In genomic region chr3:107574650-107575049, GRCh38 we compare ENCODE assay signal across 8 cellular contexts. TPM values are rescaled to one million over a fixed set of nuclear protein-coding genes. Genes with fewer than 3 reads are reported as not detected.
A peak's percentile ranks its signal among the peaks of the same experiment; 100 is the strongest.
DNase-seq lines count a peak whose midpoint lies in the region; ATAC-seq and TF ChIP-seq lines count a peak whose summit lies in the region.

No MANE protein-coding gene starts in this region.

- TF ChIP-seq RAD21 in liver (IDR thresholded peaks at IDR 0.05), result peak; percentile 81 to 88

- H3K36me3 ChIP-seq in DND-41 (ENCODE audit: insufficient read depth, low read length), result no peaks in the 10 kb centered on the region
- no peaks in the 10 kb centered on the region for H3K36me3 ChIP-seq in mammary epithelial cell (ENCODE audit: insufficient read depth, low read length)
- no peaks in the 10 kb centered on the region for H3K36me3 ChIP-seq in liver (ENCODE audit: control insufficient read depth in 4 of 4, insufficient read depth in 3 of 4, low read depth in 1 of 4, low read length in 3 of 4)

- H3K79me2 ChIP-seq in DND-41 (ENCODE audit: insufficient read depth, low read length) (peaks cover 22% of the 10 kb centered on the region; the same call in 1 of the 2 replicates), mammary epithelial cell (ENCODE audit: insufficient read depth, low read length) (peaks cover 7% of the 10 kb centered on the region)

- H3K4me3 ChIP-seq in DND-41 (ENCODE audit: low read depth in 1 of 2, low read length in 2 of 2) (no peak overlapping the region), mammary epithelial cell (replicated peaks in 1 of 3; ENCODE audit: insufficient read depth in 1 of 3, low read depth in 2 of 3, low read length in 3 of 3) (no peak overlapping the region), liver (ENCODE audit: low read depth in 1 of 3, low read length in 3 of 3) (no peak overlapping the region)

- no peak overlapping the region for H3K27ac Mint-ChIP-seq in stimulated activated memory B cell treated with anti-CD40 and anti-IgM and Interleukin-4, amounts not matched to agents 10 μg/mL and 1 μg/mL and 100 μg/mL, for 72 hours

- in situ Hi-C loops in mammary epithelial cell (cut with MboI; ENCODE audit: low sequenced_read_pairs in 2 of 2), result no loop called here

- intact Hi-C loops in mammary epithelial cell (cut with micrococcal nuclease), result loop anchor here (5.0 to 10.0 kb wide), 2 partner anchors 90 to 163 kb away; no protein-coding TSS in a partner anchor
- intact Hi-C loops in posterior vena cava (cut with DNase I), result no loop called here

- no peak overlapping the region for H3K27ac ChIP-seq in DND-41 (ENCODE audit: low read length)
- H3K27ac ChIP-seq in mammary epithelial cell (ENCODE audit: insufficient read depth, low read depth, low read length), result no peak overlapping the region
- no peak overlapping the region for H3K27ac ChIP-seq in liver (ENCODE audit: low read depth in 1 of 2, low read length in 2 of 2)

- H3K4me3 Mint-ChIP-seq in stimulated activated memory B cell treated with anti-CD40 and anti-IgM and Interleukin-4, amounts not matched to agents 10 μg/mL and 1 μg/mL and 100 μg/mL, for 72 hours, result no peak overlapping the region

- ATAC-seq in DND-41 (ENCODE audit: insufficient read depth, low read depth) (0 out of 3 replicates have a peak, but pooled peaks have one; percentile 47), GM21723 (IDR thresholded peaks at IDR 0.05; ENCODE audit: unreplicated experiment) (peak; percentile 84)
- ATAC-seq in stimulated activated memory B cell treated with anti-CD40 and anti-IgM and Interleukin-4, amounts not matched to agents 10 μg/mL and 1 μg/mL and 100 μg/mL, for 72 hours, result no peak

- TF ChIP-seq CTCF in DND-41 (IDR thresholded peaks at IDR 0.05; ENCODE audit: borderline replicate concordance, extremely low read depth, low read length, poor library complexity, severe bottlenecking), result peak; percentile 50
- TF ChIP-seq CTCF in mammary epithelial cell (conservative IDR thresholded peaks at IDR 0.05 in 1 of 2, IDR thresholded peaks at IDR 0.05 in 1 of 2; ENCODE audit: extremely low read depth in 1 of 2, insufficient read depth in 1 of 2, low read depth in 1 of 2, low read length in 2 of 2), result peak; percentile 32 to 55
- TF ChIP-seq CTCF in liver (IDR thresholded peaks at IDR 0.05; ENCODE audit: low read depth, low read length, missing input control), result peak; percentile 48

- H2AFZ ChIP-seq in DND-41 (ENCODE audit: low read depth, low read length), result no peak overlapping the region
- no peak overlapping the region for H2AFZ ChIP-seq in mammary epithelial cell (ENCODE audit: low read depth, low read length)

- H3K4me1 Mint-ChIP-seq in stimulated activated memory B cell treated with anti-CD40 and anti-IgM and Interleukin-4, amounts not matched to agents 10 μg/mL and 1 μg/mL and 100 μg/mL, for 72 hours, result peaks cover 29% of the 10 kb centered on the region

- H3K4me1 ChIP-seq in DND-41 (ENCODE audit: insufficient read depth, low read length) (no peaks in the 10 kb centered on the region; the same call in 1 of the 2 replicates), mammary epithelial cell (ENCODE audit: insufficient read depth, low read length) (no peaks in the 10 kb centered on the region), liver (ENCODE audit: control insufficient read depth in 4 of 4, insufficient read depth in 4 of 4, low read length in 3 of 4) (no peaks in the 10 kb centered on the region)

- CTCF ChIA-PET in mammary epithelial cell (lab: Charles Lee; ENCODE audit: low non-redundant PET), result no interaction called here

- no peaks in the 10 kb centered on the region for H3K27me3 ChIP-seq in DND-41 (ENCODE audit: insufficient read depth, low read length, poor library complexity)
- no peaks in the 10 kb centered on the region for H3K27me3 ChIP-seq in mammary epithelial cell (ENCODE audit: insufficient read depth, low read length)
- H3K27me3 ChIP-seq in liver (ENCODE audit: control insufficient read depth in 4 of 4, insufficient read depth in 4 of 4, low read length in 3 of 4), result no peaks in the 10 kb centered on the region

- H3K4me2 ChIP-seq in DND-41 (ENCODE audit: insufficient read depth, low read length), result no peak overlapping the region
- H3K4me2 ChIP-seq in mammary epithelial cell (ENCODE audit: insufficient read depth, low read depth, low read length), result no peak overlapping the region

- H3K36me3 Mint-ChIP-seq in stimulated activated memory B cell treated with anti-CD40 and anti-IgM and Interleukin-4, amounts not matched to agents 10 μg/mL and 1 μg/mL and 100 μg/mL, for 72 hours, result no peaks in the 10 kb centered on the region

- H3K27me3 Mint-ChIP-seq in stimulated activated memory B cell treated with anti-CD40 and anti-IgM and Interleukin-4, amounts not matched to agents 10 μg/mL and 1 μg/mL and 100 μg/mL, for 72 hours, result no peaks in the 10 kb centered on the region

- H3K9me3 ChIP-seq in DND-41 (ENCODE audit: insufficient read depth, low read length, severe bottlenecking) (no peaks in the 10 kb centered on the region), mammary epithelial cell (replicated peaks; ENCODE audit: insufficient read depth, low read length) (no peaks in the 10 kb centered on the region), liver (ENCODE audit: control insufficient read depth in 4 of 4, low read length in 3 of 4) (no peaks in the 10 kb centered on the region)

- dilution Hi-C loops in mammary epithelial cell (cut with HindIII; ENCODE audit: low sequenced_read_pairs), result no loop called here

- BruUV-seq in mammary epithelial cell (replicated peaks; lab: Mats Ljungman, UMichigan), result no TSS peak

- DNase-seq in DND-41, result no peak
- DNase-seq in MV-4-11 (lab: John Stamatoyannopoulos, UW), result peak; percentile 26
- peak; percentile 24 for DNase-seq in mammary epithelial cell
- no peak for DNase-seq in NCI-H187 treated with DMSO at 0.1 percent for 48 hours (lab: John Stamatoyannopoulos, UW)
- no peak for DNase-seq in posterior vena cava (ENCODE audit: low spot score)

- no peaks in the 10 kb centered on the region for H3K9me3 Mint-ChIP-seq in stimulated activated memory B cell treated with anti-CD40 and anti-IgM and Interleukin-4, amounts not matched to agents 10 μg/mL and 1 μg/mL and 100 μg/mL, for 72 hours

- H3K9ac ChIP-seq in DND-41 (ENCODE audit: low read depth, low read length) (no peak overlapping the region), mammary epithelial cell (ENCODE audit: insufficient read depth, low read length) (no peak overlapping the region), liver (ENCODE audit: low read depth in 1 of 2, low read length in 2 of 2) (no peak overlapping the region)

- peaks cover 9% of the 10 kb centered on the region for H4K20me1 ChIP-seq in DND-41 (ENCODE audit: insufficient read depth, low read length)
- no peaks in the 10 kb centered on the region for H4K20me1 ChIP-seq in mammary epithelial cell (ENCODE audit: insufficient read depth, low read length)

TF ChIP-seq in liver, 16 proteins besides CTCF, POLR2A, EP300 and RAD21:
- TF ChIP-seq HNF4A (conservative IDR thresholded peaks at IDR 0.05), result peak in 1 of 2 donors; percentile 13
- no peak for TF ChIP-seq NR2F2 (IDR thresholded peaks at IDR 0.05)
- TF ChIP-seq RXRA (IDR thresholded peaks at IDR 0.05), result no peak
- TF ChIP-seq TAF1 (conservative IDR thresholded peaks at IDR 0.05), result no peak

RNA-seq across cellular contexts. Expression of gene BBX, which starts 51.9 kb away (rescaled TPM):
- total RNA-seq in mammary epithelial cell, result 10 to 100 TPM; 62.9 to 89.2 TPM
- polyA plus RNA-seq in mammary epithelial cell, result 38.1 TPM
- polyA minus RNA-seq in mammary epithelial cell, result 237 TPM
- 10 to 100 TPM; 22.5 to 25.1 TPM for total RNA-seq in liver
- 10 to 100 TPM in 1 of 2 donors, 1 to 10 TPM in 1; 4.7 to 18.5 TPM for polyA plus RNA-seq in liver
- 10 to 100 TPM; 62.4 to 66.6 TPM for total RNA-seq in posterior vena cava

Comparison
In these comparisons a context has a peak if more than half of its experiments do, and no peak if none do; other contexts are left out.
1. DNase-seq: peak in MV-4-11 (single experiment) and mammary epithelial cell (single experiment); none in DND-41 (single experiment), NCI-H187 treated with DMSO at 0.1 percent for 48 hours (single experiment) and posterior vena cava (single experiment).
2. Peak in every context shown above with its lines, with median percentiles within 50 percentile points of each other: CTCF ChIP-seq.